1 cellular context compared by ENCODE assay signal in genomic region chr3:3179407-3180094, GRCh38.
TF ChIP-seq lines count a peak whose summit lies in the region.

Gene CRBN, minus strand, starts transcription at chr3:3179691. Its CDS starts 4 bp downstream, at chr3:3179687.

TF ChIP-seq in GM12878, 131 proteins besides CTCF, POLR2A, EP300 and RAD21 (continued from another document and continues in another):
- TF ChIP-seq CHD2 (IDR thresholded peaks at IDR 0.05; ENCODE audit: borderline replicate concordance, low read depth, low read length) (peak; percentile 57; the same call in 1 of the 2 replicates), JUND (IDR thresholded peaks at IDR 0.05; ENCODE audit: low read depth, low read length) (no peak), CBX5 (IDR thresholded peaks at IDR 0.05; ENCODE audit: low read depth) (peak; percentile 86; the same call in 1 of the 2 replicates), DPF2 (IDR thresholded peaks at IDR 0.05) (0 out of 2 replicates have a peak, but pooled peaks have one; percentile 18), POU2F2 (IDR thresholded peaks at IDR 0.05; ENCODE audit: borderline replicate concordance, low read depth, low read length) (peak; percentile 53; the same call in 1 of the 3 replicates), KDM1A (IDR thresholded peaks at IDR 0.05; ENCODE audit: borderline replicate concordance) (no peak), SIN3A (IDR thresholded peaks at IDR 0.05; ENCODE audit: low read depth, low read length) (peak; percentile 63; the same call in 1 of the 2 replicates), HDAC6 (IDR thresholded peaks at IDR 0.05; ENCODE audit: unreplicated experiment) (no peak), ESRRA (IDR thresholded peaks at IDR 0.05; ENCODE audit: low read length) (peak; percentile 33; the same call in 1 of the 2 replicates), USF2 (IDR thresholded peaks at IDR 0.05; ENCODE audit: borderline replicate concordance, low read depth, low read length) (no peak), CREM (IDR thresholded peaks at IDR 0.05; ENCODE audit: low read depth) (peak; percentile 63), GABPA (IDR thresholded peaks at IDR 0.05; ENCODE audit: low read depth) (peak; percentile 46; the same call in 1 of the 2 replicates), HDAC2 (IDR thresholded peaks at IDR 0.05) (peak; percentile 95; the same call in 1 of the 2 replicates), SREBF1 (IDR thresholded peaks at IDR 0.05; ENCODE audit: low read length) (0 out of 2 replicates have a peak, but pooled peaks have one; percentile 9), EZH2 (IDR thresholded peaks at IDR 0.05; ENCODE audit: borderline replicate concordance, control insufficient read depth, low read depth, low read length) (no peak), RB1 (IDR thresholded peaks at IDR 0.05; ENCODE audit: borderline replicate concordance) (peak; percentile 97; the same call in 1 of the 2 replicates), REST (IDR thresholded peaks at IDR 0.05; ENCODE audit: low read depth, low read length) (peak; percentile 45; the same call in 1 of the 2 replicates), LARP7 (IDR thresholded peaks at IDR 0.05) (peak; percentile 89; the same call in 1 of the 2 replicates), CBX3 (IDR thresholded peaks at IDR 0.05; ENCODE audit: borderline replicate concordance, low read depth) (no peak), ZZZ3 (IDR thresholded peaks at IDR 0.05; ENCODE audit: control insufficient read depth, insufficient read length, low read depth) (no peak), ZNF24 (IDR thresholded peaks at IDR 0.05) (peak; percentile 59; the same call in 1 of the 2 replicates), FOXK2 (IDR thresholded peaks at IDR 0.05) (peak; percentile 91), NRF1 (conservative IDR thresholded peaks at IDR 0.05; ENCODE audit: low read depth, low read length) (0 out of 2 replicates have a peak, but pooled peaks have one; percentile 12), MYB (IDR thresholded peaks at IDR 0.05; ENCODE audit: borderline replicate concordance, low read depth, low read length) (no peak), SMC3 (IDR thresholded peaks at IDR 0.05; ENCODE audit: borderline replicate concordance, low read length) (peak; percentile 65), ATF7 (IDR thresholded peaks at IDR 0.05; ENCODE audit: low read depth) (no peak), CHD4 (IDR thresholded peaks at IDR 0.05) (no peak), RELA (IDR thresholded peaks at IDR 0.05; ENCODE audit: borderline replicate concordance, partially characterized antibody) (no peak), GATAD2B (conservative IDR thresholded peaks at IDR 0.05; ENCODE audit: low read depth) (peak; percentile 69; the same call in 1 of the 2 replicates), ZNF274 (IDR thresholded peaks at IDR 0.05; ENCODE audit: insufficient read depth, insufficient read length) (no peak), BRCA1 (IDR thresholded peaks at IDR 0.05; ENCODE audit: low read depth, low read length) (no peak), MYC (IDR thresholded peaks at IDR 0.05; ENCODE audit: insufficient read depth, insufficient read length, insufficient replicate concordance, low read length, severe bottlenecking) (peak; percentile 21), SRF (IDR thresholded peaks at IDR 0.05; ENCODE audit: low read depth in 2 of 2, low read length in 2 of 2) (peak in 1 of 2 experiments; percentile 56; a peak in 1 of 4 replicates), EGR1 (IDR thresholded peaks at IDR 0.05; ENCODE audit: borderline replicate concordance in 1 of 2, low read depth in 2 of 2, low read length in 2 of 2) (peak in 1 of 2 experiments; percentile 82; a peak in 2 of 3 replicates), ETV6 (conservative IDR thresholded peaks at IDR 0.05 in 1 of 2, IDR thresholded peaks at IDR 0.05 in 1 of 2; ENCODE audit: borderline replicate concordance in 1 of 2, low read depth in 1 of 2) (no peak), RAD51 (IDR thresholded peaks at IDR 0.05) (no peak), RBBP5 (conservative IDR thresholded peaks at IDR 0.05) (no peak), JUNB (IDR thresholded peaks at IDR 0.05) (no peak), MTA3 (IDR thresholded peaks at IDR 0.05; ENCODE audit: borderline replicate concordance, low read length) (no peak), TBL1XR1 (IDR thresholded peaks at IDR 0.05; ENCODE audit: low read depth, low read length) (0 out of 2 replicates have a peak, but pooled peaks have one; percentile 66), E2F8 (IDR thresholded peaks at IDR 0.05; ENCODE audit: low read depth, partially characterized antibody) (no peak), EED (IDR thresholded peaks at IDR 0.05; ENCODE audit: low read depth) (peak; percentile 46; the same call in 1 of the 2 replicates)
- TF ChIP-seq, protein P1, sequence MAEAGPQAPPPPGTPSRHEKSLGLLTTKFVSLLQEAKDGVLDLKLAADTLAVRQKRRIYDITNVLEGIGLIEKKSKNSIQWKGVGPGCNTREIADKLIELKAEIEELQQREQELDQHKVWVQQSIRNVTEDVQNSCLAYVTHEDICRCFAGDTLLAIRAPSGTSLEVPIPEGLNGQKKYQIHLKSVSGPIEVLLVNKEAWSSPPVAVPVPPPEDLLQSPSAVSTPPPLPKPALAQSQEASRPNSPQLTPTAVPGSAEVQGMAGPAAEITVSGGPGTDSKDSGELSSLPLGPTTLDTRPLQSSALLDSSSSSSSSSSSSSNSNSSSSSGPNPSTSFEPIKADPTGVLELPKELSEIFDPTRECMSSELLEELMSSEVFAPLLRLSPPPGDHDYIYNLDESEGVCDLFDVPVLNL (IDR thresholded peaks at IDR 0.05; ENCODE audit: low read depth, low read length), result no peak
- TF ChIP-seq, protein P2, sequence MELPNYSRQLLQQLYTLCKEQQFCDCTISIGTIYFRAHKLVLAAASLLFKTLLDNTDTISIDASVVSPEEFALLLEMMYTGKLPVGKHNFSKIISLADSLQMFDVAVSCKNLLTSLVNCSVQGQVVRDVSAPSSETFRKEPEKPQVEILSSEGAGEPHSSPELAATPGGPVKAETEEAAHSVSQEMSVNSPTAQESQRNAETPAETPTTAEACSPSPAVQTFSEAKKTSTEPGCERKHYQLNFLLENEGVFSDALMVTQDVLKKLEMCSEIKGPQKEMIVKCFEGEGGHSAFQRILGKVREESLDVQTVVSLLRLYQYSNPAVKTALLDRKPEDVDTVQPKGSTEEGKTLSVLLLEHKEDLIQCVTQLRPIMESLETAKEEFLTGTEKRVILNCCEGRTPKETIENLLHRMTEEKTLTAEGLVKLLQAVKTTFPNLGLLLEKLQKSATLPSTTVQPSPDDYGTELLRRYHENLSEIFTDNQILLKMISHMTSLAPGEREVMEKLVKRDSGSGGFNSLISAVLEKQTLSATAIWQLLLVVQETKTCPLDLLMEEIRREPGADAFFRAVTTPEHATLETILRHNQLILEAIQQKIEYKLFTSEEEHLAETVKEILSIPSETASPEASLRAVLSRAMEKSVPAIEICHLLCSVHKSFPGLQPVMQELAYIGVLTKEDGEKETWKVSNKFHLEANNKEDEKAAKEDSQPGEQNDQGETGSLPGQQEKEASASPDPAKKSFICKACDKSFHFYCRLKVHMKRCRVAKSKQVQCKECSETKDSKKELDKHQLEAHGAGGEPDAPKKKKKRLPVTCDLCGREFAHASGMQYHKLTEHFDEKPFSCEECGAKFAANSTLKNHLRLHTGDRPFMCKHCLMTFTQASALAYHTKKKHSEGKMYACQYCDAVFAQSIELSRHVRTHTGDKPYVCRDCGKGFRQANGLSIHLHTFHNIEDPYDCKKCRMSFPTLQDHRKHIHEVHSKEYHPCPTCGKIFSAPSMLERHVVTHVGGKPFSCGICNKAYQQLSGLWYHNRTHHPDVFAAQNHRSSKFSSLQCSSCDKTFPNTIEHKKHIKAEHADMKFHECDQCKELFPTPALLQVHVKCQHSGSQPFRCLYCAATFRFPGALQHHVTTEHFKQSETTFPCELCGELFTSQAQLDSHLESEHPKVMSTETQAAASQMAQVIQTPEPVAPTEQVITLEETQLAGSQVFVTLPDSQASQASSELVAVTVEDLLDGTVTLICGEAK (IDR thresholded peaks at IDR 0.05; ENCODE audit: borderline replicate concordance), result no peak
- TF ChIP-seq, protein P3, sequence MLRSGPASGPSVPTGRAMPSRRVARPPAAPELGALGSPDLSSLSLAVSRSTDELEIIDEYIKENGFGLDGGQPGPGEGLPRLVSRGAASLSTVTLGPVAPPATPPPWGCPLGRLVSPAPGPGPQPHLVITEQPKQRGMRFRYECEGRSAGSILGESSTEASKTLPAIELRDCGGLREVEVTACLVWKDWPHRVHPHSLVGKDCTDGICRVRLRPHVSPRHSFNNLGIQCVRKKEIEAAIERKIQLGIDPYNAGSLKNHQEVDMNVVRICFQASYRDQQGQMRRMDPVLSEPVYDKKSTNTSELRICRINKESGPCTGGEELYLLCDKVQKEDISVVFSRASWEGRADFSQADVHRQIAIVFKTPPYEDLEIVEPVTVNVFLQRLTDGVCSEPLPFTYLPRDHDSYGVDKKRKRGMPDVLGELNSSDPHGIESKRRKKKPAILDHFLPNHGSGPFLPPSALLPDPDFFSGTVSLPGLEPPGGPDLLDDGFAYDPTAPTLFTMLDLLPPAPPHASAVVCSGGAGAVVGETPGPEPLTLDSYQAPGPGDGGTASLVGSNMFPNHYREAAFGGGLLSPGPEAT (IDR thresholded peaks at IDR 0.05; ENCODE audit: low read depth), result peak; percentile 99
